Comparison of ENCODE assay signal across 17 cellular contexts in genomic region chr15:67166280-67167009, GRCh38.
DNase-seq lines count a peak whose midpoint lies in the region; ATAC-seq, FAIRE-seq and TF ChIP-seq lines count a peak whose summit lies in the region.
"Had no signal": no experiment of that assay in that cellular context is flagged by ENCODE, and none has a peak within 500 bp of the region (broad histone marks: within the 10 kb centered on the region; RNA-seq: fewer than 3 reads in every experiment).

No MANE protein-coding gene starts in this region.

- no peak overlapping the region for H2AFZ ChIP-seq in astrocyte (ENCODE audit: low read depth, low read length)
- H2AFZ ChIP-seq: hepatocyte had no signal

- H3K4me2 ChIP-seq in astrocyte (ENCODE audit: low read length), result peak overlapping the region; percentile 74
- H3K4me2 ChIP-seq: hepatocyte had no signal

- 80% methylated on average over 13 of the region's 13 CpGs for WGBS in esophagus muscularis mucosa

- TF ChIP-seq CTCF in astrocyte (IDR thresholded peaks at IDR 0.05; ENCODE audit: insufficient read depth, low read depth, low read length), result no peak
- TF ChIP-seq CTCF in kidney (IDR thresholded peaks at IDR 0.05; ENCODE audit: borderline replicate concordance, extremely low read depth, insufficient read depth), result no peak
- TF ChIP-seq CTCF in thoracic aorta (IDR thresholded peaks at IDR 0.05), result no peak
- TF ChIP-seq CTCF in esophagus muscularis mucosa (IDR thresholded peaks at IDR 0.05), result no peak

- no peaks in the 10 kb centered on the region for H3K27me3 Mint-ChIP-seq in activated naive CD4-positive, alpha-beta T cell treated with anti-CD3 and anti-CD28 coated beads, Interleukin-2, amount 50 U/mL, for 24 hours
- no peaks in the 10 kb centered on the region for H3K27me3 Mint-ChIP-seq in astrocyte (ENCODE audit: low read depth, unreplicated experiment)

- H3K27me3 ChIP-seq in astrocyte (ENCODE audit: insufficient read depth, low read length) (no peaks in the 10 kb centered on the region), thoracic aorta (replicated peaks; ENCODE audit: insufficient read depth) (no peaks in the 10 kb centered on the region), esophagus muscularis mucosa (no peaks in the 10 kb centered on the region)
- H3K27me3 ChIP-seq: hepatocyte, pancreas, testis had no signal

- no peaks in the 10 kb centered on the region for H3K9me3 ChIP-seq in astrocyte (ENCODE audit: insufficient read depth, low read depth, low read length)
- no peaks in the 10 kb centered on the region for H3K9me3 ChIP-seq in kidney (ENCODE audit: control insufficient read depth in 1 of 2, low read length in 2 of 2)
- H3K9me3 ChIP-seq in thoracic aorta, result no peaks in the 10 kb centered on the region
- no peaks in the 10 kb centered on the region for H3K9me3 ChIP-seq in esophagus muscularis mucosa
- H3K9me3 ChIP-seq: lower lobe of right lung, pancreas, testis had no signal

- peaks cover 53% of the 10 kb centered on the region for H3K79me2 ChIP-seq in astrocyte (ENCODE audit: insufficient read depth, low read length)

- no peaks in the 10 kb centered on the region for H3K9me3 Mint-ChIP-seq in activated naive CD4-positive, alpha-beta T cell treated with anti-CD3 and anti-CD28 coated beads, Interleukin-2, amount 50 U/mL, for 24 hours
- no peaks in the 10 kb centered on the region for H3K9me3 Mint-ChIP-seq in astrocyte (ENCODE audit: unreplicated experiment)
- H3K9me3 Mint-ChIP-seq: T-helper 1 cell treated with Interleukin-12 subunit alpha and Interleukin-12 subunit beta and Interleukin-4 antibody, amounts not matched to agents 30 μg/mL and 1 μg/mL, for 36 hours had no signal

- H3K4me3 Mint-ChIP-seq in activated naive CD4-positive, alpha-beta T cell treated with anti-CD3 and anti-CD28 coated beads, Interleukin-2, amount 50 U/mL, for 24 hours, result no peak overlapping the region
- H3K4me3 Mint-ChIP-seq in astrocyte (ENCODE audit: unreplicated experiment), result no peak overlapping the region
- H3K4me3 Mint-ChIP-seq: T-helper 1 cell treated with Interleukin-12 subunit alpha and Interleukin-12 subunit beta and Interleukin-4 antibody, amounts not matched to agents 30 μg/mL and 1 μg/mL, for 36 hours had no signal

- H3K27ac ChIP-seq in astrocyte (ENCODE audit: low read depth, low read length) (peak overlapping the region; percentile 96), kidney (ENCODE audit: low read depth in 2 of 2, low read length in 2 of 2) (no peak overlapping the region), thoracic aorta (peak overlapping the region; percentile 59 to 89), esophagus muscularis mucosa (replicated peaks in 1 of 4) (peak overlapping the region in 1 of 4 donors; percentile 40)
- H3K27ac ChIP-seq: hepatocyte, lower lobe of right lung, pancreas, testis had no signal

- H3K4me1 ChIP-seq in astrocyte (ENCODE audit: insufficient read depth, low read length) (peaks cover 48% of the 10 kb centered on the region), kidney (ENCODE audit: control insufficient read depth in 1 of 2, insufficient read depth in 1 of 2, low read depth in 1 of 2, low read length in 2 of 2) (peaks cover 0 to 8% of the 10 kb centered on the region in 2 donors), thoracic aorta (ENCODE audit: control insufficient read depth in 1 of 2, low read depth in 2 of 2) (peaks cover 33 to 55% of the 10 kb centered on the region in 2 donors), esophagus muscularis mucosa (peaks cover 20 to 62% (median 53%) of the 10 kb centered on the region in 4 donors)

- H3K27ac Mint-ChIP-seq in activated naive CD4-positive, alpha-beta T cell treated with anti-CD3 and anti-CD28 coated beads, Interleukin-2, amount 50 U/mL, for 24 hours, result peak overlapping the region; percentile 30
- H3K27ac Mint-ChIP-seq in astrocyte (ENCODE audit: unreplicated experiment), result peak overlapping the region; percentile 34

- intact Hi-C loops in kidney (cut with DNase I), result no loop called here
- intact Hi-C loops in esophagus muscularis mucosa (cut with DNase I), result loop anchor here (10.0 kb wide), 1 partner anchor 222 kb away; no protein-coding TSS in a partner anchor

- H4K20me1 ChIP-seq in astrocyte (ENCODE audit: insufficient read depth, low read length), result peaks cover 9% of the 10 kb centered on the region

- peaks cover 6% of the 10 kb centered on the region for H3K36me3 Mint-ChIP-seq in activated naive CD4-positive, alpha-beta T cell treated with anti-CD3 and anti-CD28 coated beads, Interleukin-2, amount 50 U/mL, for 24 hours
- peaks cover 42% of the 10 kb centered on the region for H3K36me3 Mint-ChIP-seq in astrocyte (ENCODE audit: low read depth, unreplicated experiment)

- no peak for TF ChIP-seq EP300 in esophagus muscularis mucosa (IDR thresholded peaks at IDR 0.05)

- FAIRE-seq in astrocyte (lab: Jason Lieb, UNC) (no peak), kidney (lab: Jason Lieb, UNC) (no peak)
- FAIRE-seq: pancreas had no signal

- no peak for DNase-seq in activated naive CD4-positive, alpha-beta T cell (lab: John Stamatoyannopoulos, UW)
- DNase-seq in astrocyte (ENCODE audit: low read depth) (no peak), kidney (peak; percentile 10), thoracic aorta (ENCODE audit: low spot score) (no peak), esophagus muscularis mucosa (ENCODE audit: extremely low spot score) (no peak)
- no peak for DNase-seq in stimulated activated CD8-positive, alpha-beta memory T cell treated with anti-CD3 and anti-CD28 coated beads, Interleukin-4, amount 100 ng/mL, for 48 hours
- DNase-seq: activated CD4-positive, alpha-beta T cell treated with anti-CD3 and anti-CD28 coated beads for 4 hours; activated effector memory CD4-positive, alpha-beta T cell treated with Interleukin-2 at 50 U/mL for 16 hours; DMS 273 treated with DMSO at 0.1 percent for 48 hours; lower lobe of right lung; pancreas; stimulated activated CD4-positive, alpha-beta T cell treated with anti-CD3 and anti-CD28 coated beads, Interleukin-12 subunit alpha, Interleukin-12 subunit beta, amount 100 ng/mL, for 4 hours; testis had no signal

- H3K4me3 ChIP-seq in astrocyte (ENCODE audit: insufficient read depth, low read depth, low read length), result peak overlapping the region; percentile 20
- H3K4me3 ChIP-seq in kidney (ENCODE audit: low read length in 2 of 2), result no peak overlapping the region
- H3K4me3 ChIP-seq in thoracic aorta, result no peak overlapping the region
- no peak overlapping the region for H3K4me3 ChIP-seq in esophagus muscularis mucosa
- H3K4me3 ChIP-seq: hepatocyte, lower lobe of right lung, pancreas, testis had no signal

- H3K9ac ChIP-seq in astrocyte (ENCODE audit: low read length), result peak overlapping the region; percentile 79
- no peak overlapping the region for H3K9ac ChIP-seq in kidney (ENCODE audit: low read length in 2 of 2)

- H3K36me3 ChIP-seq in astrocyte (ENCODE audit: insufficient read depth, low read length), result peaks cover 14% of the 10 kb centered on the region
- peaks cover 11 to 37% of the 10 kb centered on the region in 2 donors for H3K36me3 ChIP-seq in kidney (ENCODE audit: control insufficient read depth in 1 of 2, insufficient read depth in 2 of 2, low read length in 2 of 2)
- H3K36me3 ChIP-seq in thoracic aorta, result peaks cover 18% of the 10 kb centered on the region
- peaks cover 0 to 65% (median 43%) of the 10 kb centered on the region in 4 donors for H3K36me3 ChIP-seq in esophagus muscularis mucosa

- ATAC-seq in thoracic aorta (ENCODE audit: insufficient number of reproducible peaks, low FRiP score, low read depth) (no peak), GM19467 (IDR thresholded peaks at IDR 0.05; ENCODE audit: unreplicated experiment) (no peak)
- ATAC-seq: lower lobe of right lung had no signal

- no peak for TF ChIP-seq POLR2A in esophagus muscularis mucosa (IDR thresholded peaks at IDR 0.05; ENCODE audit: low read depth)

- H3K4me1 Mint-ChIP-seq in activated naive CD4-positive, alpha-beta T cell treated with anti-CD3 and anti-CD28 coated beads, Interleukin-2, amount 50 U/mL, for 24 hours, result peaks cover 13% of the 10 kb centered on the region
- H3K4me1 Mint-ChIP-seq in astrocyte (ENCODE audit: low read depth, unreplicated experiment), result peaks cover 42% of the 10 kb centered on the region

Comparison
In these comparisons a context has a peak if more than half of its experiments do, and no peak if none do; other contexts are left out.
1. H3K27ac ChIP-seq: peak in astrocyte (single experiment) and thoracic aorta (2 of 2); none in kidney (0 of 2).